Comparison of ENCODE assay signal across 8 cellular contexts in genomic region chr2:33372940-33373553, GRCh38.
A peak's percentile ranks its signal among the peaks of the same experiment; 100 is the strongest.
DNase-seq lines count a peak whose midpoint lies in the region; ATAC-seq, FAIRE-seq and TF ChIP-seq lines count a peak whose summit lies in the region.

No MANE protein-coding gene starts in this region.

- intact Hi-C loops in natural killer cell (cut with micrococcal nuclease) (no loop called here), OCI-LY7 (cut with micrococcal nuclease; ENCODE audit: unreplicated experiment) (loop anchor here (1.0 to 10.0 kb wide), 4 partner anchors 336 to 818 kb away; partner anchors contain the start of gene LTBP1)

- H3K27me3 Mint-ChIP-seq in natural killer cell (ENCODE audit: low read depth in 2 of 2) (no peaks in the 10 kb centered on the region), nephron progenitor cell (ENCODE audit: low read depth, poor library complexity) (no peaks in the 10 kb centered on the region)
- no peaks in the 10 kb centered on the region for H3K27me3 Mint-ChIP-seq in natural killer cell treated with Interleukin-12 subunit alpha and Interleukin-12 subunit beta and Interleukin-15 and Interleukin-18, amount 100 ng/mL, for 72 hours

- H2BK15ac ChIP-seq in H1 (ENCODE audit: low read length), result no peak overlapping the region

- no peak overlapping the region for H4K91ac ChIP-seq in H1 (replicated peaks; ENCODE audit: insufficient read length, low read length)

- no peaks in the 10 kb centered on the region for H3K23me2 ChIP-seq in H1 (ENCODE audit: low read depth, low read length)

- H3K4ac ChIP-seq in H1 (replicated peaks; ENCODE audit: insufficient read length, low read depth, low read length), result no peak overlapping the region

- POLR2A ChIA-PET in OCI-LY7 (lab: Charles Lee) (interaction anchor here (0.7 to 1.3 kb wide), 2 partner anchors 297 to 602 kb away, joined by 3 read pairs; no protein-coding TSS in a partner anchor), H1 (lab: Charles Lee; ENCODE audit: partially characterized antibody) (no interaction called here)

- no peak overlapping the region for H4K5ac ChIP-seq in H1 (ENCODE audit: insufficient read length, low read depth, low read length)

- no peak overlapping the region for H2BK12ac ChIP-seq in H1 (ENCODE audit: low read depth, low read length)

- ATAC-seq in natural killer cell (peak in 1 of 3 donors; percentile 48), HG03565 (IDR thresholded peaks at IDR 0.05; ENCODE audit: unreplicated experiment) (peak; percentile 67), HG03097 (IDR thresholded peaks at IDR 0.05; ENCODE audit: low FRiP score, unreplicated experiment) (no peak), HG03342 (IDR thresholded peaks at IDR 0.05; ENCODE audit: unreplicated experiment) (no peak)
- ATAC-seq in natural killer cell treated with Interleukin-12 subunit alpha and Interleukin-12 subunit beta and Interleukin-15 and Interleukin-18, amount 100 ng/mL, for 72 hours, result no peak

- no peaks in the 10 kb centered on the region for H3K4me1 ChIP-seq in OCI-LY7 (ENCODE audit: insufficient read depth, low read length, poor library complexity, severe bottlenecking)
- H3K4me1 ChIP-seq in H1 (replicated peaks in 1 of 4; ENCODE audit: control insufficient read depth in 3 of 4, insufficient read depth in 4 of 4, low read length in 3 of 4), result no peaks in the 10 kb centered on the region

- H3K27ac ChIP-seq in OCI-LY7 (ENCODE audit: low read depth, low read length, poor library complexity, severe bottlenecking) (no peak overlapping the region), H1 (ENCODE audit: low read depth, low read length) (no peak overlapping the region)

- H3K36me3 ChIP-seq in OCI-LY7 (ENCODE audit: insufficient read depth, low read length), result peaks cover 36% of the 10 kb centered on the region; the same call in 1 of the 2 replicates
- H3K36me3 ChIP-seq in H1 (ENCODE audit: control insufficient read depth in 2 of 4, insufficient read depth in 4 of 4, low read length in 3 of 4), result no peaks in the 10 kb centered on the region

- H3K18ac ChIP-seq in H1 (ENCODE audit: extremely low read depth, low read length), result no peak overlapping the region

- no peak overlapping the region for H2BK20ac ChIP-seq in H1 (ENCODE audit: low read length)

- no peak for DNase-seq in natural killer cell
- no peak for DNase-seq in natural killer cell treated with Interleukin-12 subunit alpha and Interleukin-12 subunit beta and Interleukin-15 and Interleukin-18, amount 100 ng/mL, for 72 hours (ENCODE audit: low spot score)
- DNase-seq in OCI-LY7 (ENCODE audit: low spot score), result peak; percentile 63
- DNase-seq in H1 (ENCODE audit: low read depth in 1 of 2, low spot score in 2 of 2), result no peak
- peak; percentile 11 for DNase-seq in nephron progenitor cell

- H3K4me3 Mint-ChIP-seq in natural killer cell, result no peak overlapping the region
- no peak overlapping the region for H3K4me3 Mint-ChIP-seq in natural killer cell treated with Interleukin-12 subunit alpha and Interleukin-12 subunit beta and Interleukin-15 and Interleukin-18, amount 100 ng/mL, for 72 hours
- H3K4me3 Mint-ChIP-seq in nephron progenitor cell, result no peak overlapping the region

- H3K4me3 ChIP-seq in OCI-LY7 (ENCODE audit: low read depth, low read length, poor library complexity, severe bottlenecking), result no peak overlapping the region
- no peak overlapping the region for H3K4me3 ChIP-seq in H1 (ENCODE audit: extremely low read depth in 1 of 4, insufficient read depth in 2 of 4, low read depth in 3 of 4, low read length in 4 of 4)

- TF ChIP-seq RAD21 in H1 (IDR thresholded peaks at IDR 0.05 in 1 of 2, conservative IDR thresholded peaks at IDR 0.05 in 1 of 2; ENCODE audit: low read depth in 2 of 2, low read length in 2 of 2), result peak; percentile 77 to 78

- BruUV-seq in OCI-LY7 (replicated peaks; lab: Mats Ljungman, UMichigan), result no TSS peak

- H2BK120ac ChIP-seq in H1 (replicated peaks; ENCODE audit: low read depth, low read length), result no peak overlapping the region

- H4K20me1 ChIP-seq in OCI-LY7 (ENCODE audit: insufficient read depth, low read length), result no peaks in the 10 kb centered on the region
- H4K20me1 ChIP-seq in H1 (replicated peaks in 1 of 2; ENCODE audit: control insufficient read depth in 1 of 2, insufficient read depth in 2 of 2, low read length in 2 of 2), result no peaks in the 10 kb centered on the region

- H3K14ac ChIP-seq in H1 (ENCODE audit: insufficient read length), result no peak overlapping the region

- H4K8ac ChIP-seq in H1 (ENCODE audit: extremely low read depth, insufficient read depth, low read length), result no peak overlapping the region

- H3K79me1 ChIP-seq in H1 (ENCODE audit: low read depth, low read length), result no peaks in the 10 kb centered on the region

- no peak overlapping the region for H2BK5ac ChIP-seq in H1 (ENCODE audit: low read depth, low read length)

- no peak overlapping the region for H2AFZ ChIP-seq in OCI-LY7 (ENCODE audit: low read length)
- H2AFZ ChIP-seq in H1 (ENCODE audit: low read length), result no peak overlapping the region

- peak; percentile 72 for TF ChIP-seq CTCF in natural killer cell (IDR thresholded peaks at IDR 0.05)
- peak; percentile 96 for TF ChIP-seq CTCF in OCI-LY7 (conservative IDR thresholded peaks at IDR 0.05; ENCODE audit: low read length)
- peak in 2 of 3 experiments; percentile 57 to 65; a peak in 3 of 4 replicates for TF ChIP-seq CTCF in H1 (IDR thresholded peaks at IDR 0.05; ENCODE audit: control extremely low read depth in 1 of 3, insufficient read depth in 1 of 3, low read depth in 1 of 3, low read length in 3 of 3)
- peak; percentile 77 for TF ChIP-seq CTCF in nephron progenitor cell (IDR thresholded peaks at IDR 0.05)

- H3K56ac ChIP-seq in H1 (replicated peaks; ENCODE audit: insufficient read length, low read depth, low read length), result no peak overlapping the region

- H3K79me2 ChIP-seq in OCI-LY7 (ENCODE audit: insufficient read depth, low read depth, low read length) (no peaks in the 10 kb centered on the region), H1 (ENCODE audit: control insufficient read depth in 1 of 2, insufficient read depth in 2 of 2, low read length in 2 of 2) (no peaks in the 10 kb centered on the region)

- no peaks in the 10 kb centered on the region for H3K9me2 ChIP-seq in OCI-LY7 (ENCODE audit: insufficient read depth, low read length)

- no peaks in the 10 kb centered on the region for H3K4me1 Mint-ChIP-seq in natural killer cell
- H3K4me1 Mint-ChIP-seq in natural killer cell treated with Interleukin-12 subunit alpha and Interleukin-12 subunit beta and Interleukin-15 and Interleukin-18, amount 100 ng/mL, for 72 hours (ENCODE audit: low read depth in 2 of 2), result no peaks in the 10 kb centered on the region
- H3K4me1 Mint-ChIP-seq in nephron progenitor cell, result no peaks in the 10 kb centered on the region

- no peak overlapping the region for H3K23ac ChIP-seq in H1 (ENCODE audit: insufficient read length)

- no peaks in the 10 kb centered on the region for H3K9me3 Mint-ChIP-seq in natural killer cell
- H3K9me3 Mint-ChIP-seq in natural killer cell treated with Interleukin-12 subunit alpha and Interleukin-12 subunit beta and Interleukin-15 and Interleukin-18, amount 100 ng/mL, for 72 hours, result no peaks in the 10 kb centered on the region
- no peaks in the 10 kb centered on the region for H3K9me3 Mint-ChIP-seq in nephron progenitor cell

- H3K27ac Mint-ChIP-seq in natural killer cell (no peak overlapping the region), nephron progenitor cell (no peak overlapping the region)
- no peak overlapping the region for H3K27ac Mint-ChIP-seq in natural killer cell treated with Interleukin-12 subunit alpha and Interleukin-12 subunit beta and Interleukin-15 and Interleukin-18, amount 100 ng/mL, for 72 hours

- FAIRE-seq in H1 (lab: Jason Lieb, UNC), result peak; percentile 45

- H2AK5ac ChIP-seq in H1 (ENCODE audit: low read depth, low read length), result no peak overlapping the region

- H3K27me3 ChIP-seq in H1 (replicated peaks in 1 of 4; ENCODE audit: control insufficient read depth in 3 of 4, extremely low read depth in 1 of 4, insufficient read depth in 3 of 4, low read length in 3 of 4), result no peaks in the 10 kb centered on the region

- CTCF ChIA-PET in OCI-LY7 (lab: Charles Lee; ENCODE audit: unreplicated experiment), result interaction anchor here (0.6 kb wide), 1 partner anchor 379 kb away, joined by 4 read pairs; no protein-coding TSS in a partner anchor
- CTCF ChIA-PET in H1 (lab: Charles Lee; ENCODE audit: partially characterized antibody), result interaction anchor here (0.6 to 4.9 kb wide), 39 partner anchors 10 to 688 kb away, joined by 3 to 60 read pairs (median 4); no protein-coding TSS in a partner anchor

- TF ChIP-seq POLR2A in H1 (IDR thresholded peaks at IDR 0.05; ENCODE audit: control extremely low read depth in 1 of 2, low read depth in 2 of 2, low read length in 2 of 2), result no peak

- no peak for TF ChIP-seq EP300 in H1 (IDR thresholded peaks at IDR 0.05; ENCODE audit: borderline replicate concordance in 1 of 2, low read depth in 2 of 2, low read length in 2 of 2)

- H3K4me2 ChIP-seq in OCI-LY7 (ENCODE audit: low read length) (no peak overlapping the region), H1 (ENCODE audit: insufficient read depth in 1 of 2, low read depth in 2 of 2, low read length in 2 of 2) (no peak overlapping the region)

- H3K9ac ChIP-seq in H1 (replicated peaks in 1 of 4; ENCODE audit: extremely low read depth in 1 of 4, low read depth in 3 of 4, low read length in 3 of 4), result no peak overlapping the region

- H3K36me3 Mint-ChIP-seq in natural killer cell (no peaks in the 10 kb centered on the region), nephron progenitor cell (ENCODE audit: low read depth) (peaks cover 16% of the 10 kb centered on the region)
- H3K36me3 Mint-ChIP-seq in natural killer cell treated with Interleukin-12 subunit alpha and Interleukin-12 subunit beta and Interleukin-15 and Interleukin-18, amount 100 ng/mL, for 72 hours, result no peaks in the 10 kb centered on the region

- WGBS in H1 (ENCODE audit: extremely low coverage in 1 of 2, insufficient coverage in 1 of 2, insufficient read length in 1 of 2, insufficient replicate concordance in 2 of 2, low coverage in 1 of 2, low lambda C conversion rate in 2 of 2, missing lambda C conversion rate in 1 of 2), 2 experiments, result 39% methylated on average over 5 of the region's 5 CpGs; no CpG with 5 or more reads in 1 of the 2 experiments

- H3K9me3 ChIP-seq in OCI-LY7 (ENCODE audit: low read length), result no peaks in the 10 kb centered on the region
- no peaks in the 10 kb centered on the region for H3K9me3 ChIP-seq in H1 (ENCODE audit: insufficient read depth in 2 of 2, low read depth in 1 of 2, low read length in 1 of 2)

TF ChIP-seq in H1, 55 proteins besides CTCF, POLR2A, EP300 and RAD21 (continues in another document):
- no peak for TF ChIP-seq CREB1 (IDR thresholded peaks at IDR 0.05)
- no peak for TF ChIP-seq CEBPB (IDR thresholded peaks at IDR 0.05; ENCODE audit: low read depth, low read length)
- no peak for TF ChIP-seq TEAD4 (IDR thresholded peaks at IDR 0.05; ENCODE audit: low read depth, low read length)
- no peak for TF ChIP-seq CTBP2 (IDR thresholded peaks at IDR 0.05; ENCODE audit: borderline replicate concordance, insufficient read depth, insufficient read length, low read length)
- TF ChIP-seq CBX8 (IDR thresholded peaks at IDR 0.05; ENCODE audit: borderline replicate concordance, low read depth, low read length), result no peak
- no peak for TF ChIP-seq CHD2 (IDR thresholded peaks at IDR 0.05; ENCODE audit: low read length)
- no peak for TF ChIP-seq RXRA (IDR thresholded peaks at IDR 0.05; ENCODE audit: insufficient read depth, low read depth, low read length)

Comparison
In these comparisons a context has a peak if more than half of its experiments do, and no peak if none do; other contexts are left out.
1. DNase-seq: peak in OCI-LY7 (single experiment) and nephron progenitor cell (single experiment); none in natural killer cell (single experiment), natural killer cell treated with Interleukin-12 subunit alpha and Interleukin-12 subunit beta and Interleukin-15 and Interleukin-18, amount 100 ng/mL, for 72 hours (single experiment) and H1 (0 of 2).
2. Peak in every context shown above with its lines, with median percentiles within 50 percentile points of each other: CTCF ChIP-seq.